In the genomic region with DNA sequence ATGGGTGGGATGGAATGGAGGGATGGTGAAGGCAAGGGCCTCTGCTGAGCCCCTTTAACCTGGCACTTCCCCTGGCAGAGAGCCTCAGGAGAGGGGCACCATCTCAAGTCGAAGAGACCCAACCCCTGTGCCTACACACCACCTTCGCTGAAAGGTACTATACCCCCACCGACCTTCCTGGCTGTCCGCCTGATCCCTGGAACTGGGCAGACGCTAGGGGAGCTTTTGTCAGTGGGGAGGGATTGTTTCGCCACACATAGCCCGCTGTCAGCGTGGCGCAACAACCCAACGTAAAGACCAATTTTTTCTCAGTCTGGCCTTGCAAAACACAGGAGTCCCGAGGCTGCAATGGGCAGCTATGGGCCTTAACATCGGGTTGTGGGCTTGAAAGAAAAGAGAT, we compare ENCODE assay signal across 1 cellular context.
TF ChIP-seq lines count a peak whose summit lies in the region.

No MANE protein-coding gene starts in this region.

TF ChIP-seq in HepG2, 621 proteins besides CTCF, POLR2A, EP300 and RAD21 (continued from another document and continues in another):
- TF ChIP-seq, protein P1, sequence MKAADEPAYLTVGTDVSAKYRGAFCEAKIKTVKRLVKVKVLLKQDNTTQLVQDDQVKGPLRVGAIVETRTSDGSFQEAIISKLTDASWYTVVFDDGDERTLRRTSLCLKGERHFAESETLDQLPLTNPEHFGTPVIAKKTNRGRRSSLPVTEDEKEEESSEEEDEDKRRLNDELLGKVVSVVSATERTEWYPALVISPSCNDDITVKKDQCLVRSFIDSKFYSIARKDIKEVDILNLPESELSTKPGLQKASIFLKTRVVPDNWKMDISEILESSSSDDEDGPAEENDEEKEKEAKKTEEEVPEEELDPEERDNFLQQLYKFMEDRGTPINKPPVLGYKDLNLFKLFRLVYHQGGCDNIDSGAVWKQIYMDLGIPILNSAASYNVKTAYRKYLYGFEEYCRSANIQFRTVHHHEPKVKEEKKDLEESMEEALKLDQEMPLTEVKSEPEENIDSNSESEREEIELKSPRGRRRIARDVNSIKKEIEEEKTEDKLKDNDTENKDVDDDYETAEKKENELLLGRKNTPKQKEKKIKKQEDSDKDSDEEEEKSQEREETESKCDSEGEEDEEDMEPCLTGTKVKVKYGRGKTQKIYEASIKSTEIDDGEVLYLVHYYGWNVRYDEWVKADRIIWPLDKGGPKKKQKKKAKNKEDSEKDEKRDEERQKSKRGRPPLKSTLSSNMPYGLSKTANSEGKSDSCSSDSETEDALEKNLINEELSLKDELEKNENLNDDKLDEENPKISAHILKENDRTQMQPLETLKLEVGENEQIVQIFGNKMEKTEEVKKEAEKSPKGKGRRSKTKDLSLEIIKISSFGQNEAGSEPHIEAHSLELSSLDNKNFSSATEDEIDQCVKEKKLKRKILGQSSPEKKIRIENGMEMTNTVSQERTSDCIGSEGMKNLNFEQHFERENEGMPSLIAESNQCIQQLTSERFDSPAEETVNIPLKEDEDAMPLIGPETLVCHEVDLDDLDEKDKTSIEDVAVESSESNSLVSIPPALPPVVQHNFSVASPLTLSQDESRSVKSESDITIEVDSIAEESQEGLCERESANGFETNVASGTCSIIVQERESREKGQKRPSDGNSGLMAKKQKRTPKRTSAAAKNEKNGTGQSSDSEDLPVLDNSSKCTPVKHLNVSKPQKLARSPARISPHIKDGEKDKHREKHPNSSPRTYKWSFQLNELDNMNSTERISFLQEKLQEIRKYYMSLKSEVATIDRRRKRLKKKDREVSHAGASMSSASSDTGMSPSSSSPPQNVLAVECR (CRISPR knock-in tag; IDR thresholded peaks at IDR 0.05; ENCODE audit: borderline replicate concordance) = peak; percentile 29; the same call in 1 of the 2 replicates
- no peak for TF ChIP-seq ERF (CRISPR knock-in tag; IDR thresholded peaks at IDR 0.05)
- TF ChIP-seq MAZ (IDR thresholded peaks at IDR 0.05; ENCODE audit: borderline replicate concordance, low read depth, low read length) = no peak
- peak; percentile 43; the same call in 1 of the 2 replicates for TF ChIP-seq MAZ (CRISPR knock-in tag; IDR thresholded peaks at IDR 0.05; ENCODE audit: low read depth)
- TF ChIP-seq KDM2A (CRISPR knock-in tag; IDR thresholded peaks at IDR 0.05; ENCODE audit: borderline replicate concordance, low read depth) = 0 out of 2 replicates have a peak, but pooled peaks have one; percentile 20
- TF ChIP-seq, protein P2, sequence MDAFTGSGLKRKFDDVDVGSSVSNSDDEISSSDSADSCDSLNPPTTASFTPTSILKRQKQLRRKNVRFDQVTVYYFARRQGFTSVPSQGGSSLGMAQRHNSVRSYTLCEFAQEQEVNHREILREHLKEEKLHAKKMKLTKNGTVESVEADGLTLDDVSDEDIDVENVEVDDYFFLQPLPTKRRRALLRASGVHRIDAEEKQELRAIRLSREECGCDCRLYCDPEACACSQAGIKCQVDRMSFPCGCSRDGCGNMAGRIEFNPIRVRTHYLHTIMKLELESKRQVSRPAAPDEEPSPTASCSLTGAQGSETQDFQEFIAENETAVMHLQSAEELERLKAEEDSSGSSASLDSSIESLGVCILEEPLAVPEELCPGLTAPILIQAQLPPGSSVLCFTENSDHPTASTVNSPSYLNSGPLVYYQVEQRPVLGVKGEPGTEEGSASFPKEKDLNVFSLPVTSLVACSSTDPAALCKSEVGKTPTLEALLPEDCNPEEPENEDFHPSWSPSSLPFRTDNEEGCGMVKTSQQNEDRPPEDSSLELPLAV (CRISPR knock-in tag; conservative IDR thresholded peaks at IDR 0.05; ENCODE audit: low read depth) = no peak
- peak; percentile 66; the same call in 1 of the 2 replicates for TF ChIP-seq GATAD2A (CRISPR knock-in tag; IDR thresholded peaks at IDR 0.05)
- peak; percentile 65; the same call in 1 of the 2 replicates for TF ChIP-seq HNRNPL (IDR thresholded peaks at IDR 0.05; ENCODE audit: low read depth, low read length)
- TF ChIP-seq NR2F1 (CRISPR knock-in tag; IDR thresholded peaks at IDR 0.05) = no peak
- no peak for TF ChIP-seq XBP1 (CRISPR knock-in tag; IDR thresholded peaks at IDR 0.05)
- TF ChIP-seq SMARCC2 (IDR thresholded peaks at IDR 0.05) = no peak
- no peak for TF ChIP-seq MBNL3 (CRISPR knock-in tag; conservative IDR thresholded peaks at IDR 0.05)
- TF ChIP-seq, protein P3, sequence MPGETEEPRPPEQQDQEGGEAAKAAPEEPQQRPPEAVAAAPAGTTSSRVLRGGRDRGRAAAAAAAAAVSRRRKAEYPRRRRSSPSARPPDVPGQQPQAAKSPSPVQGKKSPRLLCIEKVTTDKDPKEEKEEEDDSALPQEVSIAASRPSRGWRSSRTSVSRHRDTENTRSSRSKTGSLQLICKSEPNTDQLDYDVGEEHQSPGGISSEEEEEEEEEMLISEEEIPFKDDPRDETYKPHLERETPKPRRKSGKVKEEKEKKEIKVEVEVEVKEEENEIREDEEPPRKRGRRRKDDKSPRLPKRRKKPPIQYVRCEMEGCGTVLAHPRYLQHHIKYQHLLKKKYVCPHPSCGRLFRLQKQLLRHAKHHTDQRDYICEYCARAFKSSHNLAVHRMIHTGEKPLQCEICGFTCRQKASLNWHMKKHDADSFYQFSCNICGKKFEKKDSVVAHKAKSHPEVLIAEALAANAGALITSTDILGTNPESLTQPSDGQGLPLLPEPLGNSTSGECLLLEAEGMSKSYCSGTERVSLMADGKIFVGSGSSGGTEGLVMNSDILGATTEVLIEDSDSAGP (CRISPR knock-in tag; IDR thresholded peaks at IDR 0.05; ENCODE audit: borderline replicate concordance) = no peak; the same call in 1 of the 2 replicates
- TF ChIP-seq, protein P4, sequence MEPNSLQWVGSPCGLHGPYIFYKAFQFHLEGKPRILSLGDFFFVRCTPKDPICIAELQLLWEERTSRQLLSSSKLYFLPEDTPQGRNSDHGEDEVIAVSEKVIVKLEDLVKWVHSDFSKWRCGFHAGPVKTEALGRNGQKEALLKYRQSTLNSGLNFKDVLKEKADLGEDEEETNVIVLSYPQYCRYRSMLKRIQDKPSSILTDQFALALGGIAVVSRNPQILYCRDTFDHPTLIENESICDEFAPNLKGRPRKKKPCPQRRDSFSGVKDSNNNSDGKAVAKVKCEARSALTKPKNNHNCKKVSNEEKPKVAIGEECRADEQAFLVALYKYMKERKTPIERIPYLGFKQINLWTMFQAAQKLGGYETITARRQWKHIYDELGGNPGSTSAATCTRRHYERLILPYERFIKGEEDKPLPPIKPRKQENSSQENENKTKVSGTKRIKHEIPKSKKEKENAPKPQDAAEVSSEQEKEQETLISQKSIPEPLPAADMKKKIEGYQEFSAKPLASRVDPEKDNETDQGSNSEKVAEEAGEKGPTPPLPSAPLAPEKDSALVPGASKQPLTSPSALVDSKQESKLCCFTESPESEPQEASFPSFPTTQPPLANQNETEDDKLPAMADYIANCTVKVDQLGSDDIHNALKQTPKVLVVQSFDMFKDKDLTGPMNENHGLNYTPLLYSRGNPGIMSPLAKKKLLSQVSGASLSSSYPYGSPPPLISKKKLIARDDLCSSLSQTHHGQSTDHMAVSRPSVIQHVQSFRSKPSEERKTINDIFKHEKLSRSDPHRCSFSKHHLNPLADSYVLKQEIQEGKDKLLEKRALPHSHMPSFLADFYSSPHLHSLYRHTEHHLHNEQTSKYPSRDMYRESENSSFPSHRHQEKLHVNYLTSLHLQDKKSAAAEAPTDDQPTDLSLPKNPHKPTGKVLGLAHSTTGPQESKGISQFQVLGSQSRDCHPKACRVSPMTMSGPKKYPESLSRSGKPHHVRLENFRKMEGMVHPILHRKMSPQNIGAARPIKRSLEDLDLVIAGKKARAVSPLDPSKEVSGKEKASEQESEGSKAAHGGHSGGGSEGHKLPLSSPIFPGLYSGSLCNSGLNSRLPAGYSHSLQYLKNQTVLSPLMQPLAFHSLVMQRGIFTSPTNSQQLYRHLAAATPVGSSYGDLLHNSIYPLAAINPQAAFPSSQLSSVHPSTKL (CRISPR knock-in tag; IDR thresholded peaks at IDR 0.05) = 0 out of 2 replicates have a peak, but pooled peaks have one; percentile 11
- TF ChIP-seq SNAPC4 (CRISPR knock-in tag; IDR thresholded peaks at IDR 0.05) = 0 out of 2 replicates have a peak, but pooled peaks have one; percentile 11
- TF ChIP-seq JUNB (CRISPR knock-in tag; IDR thresholded peaks at IDR 0.05; ENCODE audit: borderline replicate concordance) = no peak
- peak; percentile 8; the same call in 1 of the 2 replicates for TF ChIP-seq ZNF574 (CRISPR knock-in tag; IDR thresholded peaks at IDR 0.05)
- peak; percentile 52; the same call in 1 of the 2 replicates for TF ChIP-seq ZNF746 (CRISPR knock-in tag; IDR thresholded peaks at IDR 0.05)
- no peak for TF ChIP-seq MXD3 (CRISPR knock-in tag; IDR thresholded peaks at IDR 0.05)
- no peak for TF ChIP-seq LCORL (IDR thresholded peaks at IDR 0.05)
- TF ChIP-seq LCORL (CRISPR knock-in tag; IDR thresholded peaks at IDR 0.05) = peak; percentile 29; the same call in 1 of the 2 replicates
- TF ChIP-seq MZF1 (CRISPR knock-in tag; IDR thresholded peaks at IDR 0.05; ENCODE audit: borderline replicate concordance) = no peak
- peak; percentile 43; the same call in 1 of the 2 replicates for TF ChIP-seq SALL1 (CRISPR knock-in tag; IDR thresholded peaks at IDR 0.05)
- peak; percentile 35; the same call in 1 of the 2 replicates for TF ChIP-seq DNMT1 (CRISPR knock-in tag; IDR thresholded peaks at IDR 0.05)
- peak; percentile 90 for TF ChIP-seq PATZ1 (CRISPR knock-in tag; IDR thresholded peaks at IDR 0.05)
- no peak for TF ChIP-seq XRCC5 (optimal IDR thresholded peaks at IDR 0.05; ENCODE audit: low read length)
- peak; percentile 22; the same call in 1 of the 2 replicates for TF ChIP-seq HDAC1 (CRISPR knock-in tag; IDR thresholded peaks at IDR 0.05)
- no peak for TF ChIP-seq SNRNP70 (IDR thresholded peaks at IDR 0.05; ENCODE audit: low read depth, low read length)
- TF ChIP-seq KDM1A (CRISPR knock-in tag; IDR thresholded peaks at IDR 0.05) = no peak
- no peak for TF ChIP-seq PHF5A (CRISPR knock-in tag; IDR thresholded peaks at IDR 0.05; ENCODE audit: low read depth, unreplicated experiment)
- TF ChIP-seq ZNF441 (CRISPR knock-in tag; IDR thresholded peaks at IDR 0.05; ENCODE audit: borderline replicate concordance) = no peak
- TF ChIP-seq ZNF230 (CRISPR knock-in tag; IDR thresholded peaks at IDR 0.05) = no peak
- TF ChIP-seq MBD4 (IDR thresholded peaks at IDR 0.05; ENCODE audit: borderline replicate concordance, low read length) = no peak
